Comparison of ENCODE assay signal across 1 cellular context in genomic region chr2:159044804-159045286, GRCh38.
TF ChIP-seq lines count a peak whose summit lies in the region.

No MANE protein-coding gene starts in this region.

TF ChIP-seq in HEK293, 187 proteins besides CTCF, POLR2A, EP300 and RAD21 (continued from another document):
- TF ChIP-seq ZBTB11 (tag by site-specific recombination; conservative IDR thresholded peaks at IDR 0.05; ENCODE audit: low read depth): no peak
- no peak for TF ChIP-seq ZNF707 (tag by site-specific recombination; IDR thresholded peaks at IDR 0.05)
- no peak for TF ChIP-seq SP3 (tag by site-specific recombination; IDR thresholded peaks at IDR 0.05)
- TF ChIP-seq ZNF600 (tag by site-specific recombination; IDR thresholded peaks at IDR 0.05): no peak
- no peak for TF ChIP-seq ZNF2 (tag by site-specific recombination; IDR thresholded peaks at IDR 0.05)
- TF ChIP-seq ZEB2 (tag by site-specific recombination; IDR thresholded peaks at IDR 0.05): no peak
- TF ChIP-seq, protein P1, sequence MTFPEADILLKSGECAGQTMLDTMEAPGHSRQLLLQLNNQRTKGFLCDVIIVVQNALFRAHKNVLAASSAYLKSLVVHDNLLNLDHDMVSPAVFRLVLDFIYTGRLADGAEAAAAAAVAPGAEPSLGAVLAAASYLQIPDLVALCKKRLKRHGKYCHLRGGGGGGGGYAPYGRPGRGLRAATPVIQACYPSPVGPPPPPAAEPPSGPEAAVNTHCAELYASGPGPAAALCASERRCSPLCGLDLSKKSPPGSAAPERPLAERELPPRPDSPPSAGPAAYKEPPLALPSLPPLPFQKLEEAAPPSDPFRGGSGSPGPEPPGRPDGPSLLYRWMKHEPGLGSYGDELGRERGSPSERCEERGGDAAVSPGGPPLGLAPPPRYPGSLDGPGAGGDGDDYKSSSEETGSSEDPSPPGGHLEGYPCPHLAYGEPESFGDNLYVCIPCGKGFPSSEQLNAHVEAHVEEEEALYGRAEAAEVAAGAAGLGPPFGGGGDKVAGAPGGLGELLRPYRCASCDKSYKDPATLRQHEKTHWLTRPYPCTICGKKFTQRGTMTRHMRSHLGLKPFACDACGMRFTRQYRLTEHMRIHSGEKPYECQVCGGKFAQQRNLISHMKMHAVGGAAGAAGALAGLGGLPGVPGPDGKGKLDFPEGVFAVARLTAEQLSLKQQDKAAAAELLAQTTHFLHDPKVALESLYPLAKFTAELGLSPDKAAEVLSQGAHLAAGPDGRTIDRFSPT (tag by site-specific recombination; IDR thresholded peaks at IDR 0.05): no peak
- TF ChIP-seq HOXD13 (CRISPR knock-in tag; IDR thresholded peaks at IDR 0.05; ENCODE audit: borderline replicate concordance): no peak
- no peak for TF ChIP-seq IKZF3 (tag by site-specific recombination; IDR thresholded peaks at IDR 0.05)
- TF ChIP-seq, protein P2, sequence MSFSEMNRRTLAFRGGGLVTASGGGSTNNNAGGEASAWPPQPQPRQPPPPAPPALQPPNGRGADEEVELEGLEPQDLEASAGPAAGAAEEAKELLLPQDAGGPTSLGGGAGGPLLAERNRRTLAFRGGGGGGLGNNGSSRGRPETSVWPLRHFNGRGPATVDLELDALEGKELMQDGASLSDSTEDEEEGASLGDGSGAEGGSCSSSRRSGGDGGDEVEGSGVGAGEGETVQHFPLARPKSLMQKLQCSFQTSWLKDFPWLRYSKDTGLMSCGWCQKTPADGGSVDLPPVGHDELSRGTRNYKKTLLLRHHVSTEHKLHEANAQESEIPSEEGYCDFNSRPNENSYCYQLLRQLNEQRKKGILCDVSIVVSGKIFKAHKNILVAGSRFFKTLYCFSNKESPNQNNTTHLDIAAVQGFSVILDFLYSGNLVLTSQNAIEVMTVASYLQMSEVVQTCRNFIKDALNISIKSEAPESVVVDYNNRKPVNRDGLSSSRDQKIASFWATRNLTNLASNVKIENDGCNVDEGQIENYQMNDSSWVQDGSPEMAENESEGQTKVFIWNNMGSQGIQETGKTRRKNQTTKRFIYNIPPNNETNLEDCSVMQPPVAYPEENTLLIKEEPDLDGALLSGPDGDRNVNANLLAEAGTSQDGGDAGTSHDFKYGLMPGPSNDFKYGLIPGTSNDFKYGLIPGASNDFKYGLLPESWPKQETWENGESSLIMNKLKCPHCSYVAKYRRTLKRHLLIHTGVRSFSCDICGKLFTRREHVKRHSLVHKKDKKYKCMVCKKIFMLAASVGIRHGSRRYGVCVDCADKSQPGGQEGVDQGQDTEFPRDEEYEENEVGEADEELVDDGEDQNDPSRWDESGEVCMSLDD (tag by site-specific recombination; IDR thresholded peaks at IDR 0.05): no peak
- TF ChIP-seq MEIS1 (CRISPR knock-in tag; IDR thresholded peaks at IDR 0.05; ENCODE audit: borderline replicate concordance): no peak
- no peak for TF ChIP-seq ZNF341 (tag by site-specific recombination; IDR thresholded peaks at IDR 0.05; ENCODE audit: low read depth)
- peak; percentile 40; the same call in 1 of the 2 replicates for TF ChIP-seq PRDM10 (tag by site-specific recombination; IDR thresholded peaks at IDR 0.05)
- TF ChIP-seq ZNF362 (tag by site-specific recombination; IDR thresholded peaks at IDR 0.05): no peak
- peak; percentile 54; the same call in 1 of the 2 replicates for TF ChIP-seq ZBTB17 (tag by site-specific recombination; IDR thresholded peaks at IDR 0.05)
- no peak for TF ChIP-seq EGR2 (tag by site-specific recombination; IDR thresholded peaks at IDR 0.05; ENCODE audit: low read depth)
- no peak for TF ChIP-seq ZNF843 (tag by site-specific recombination; IDR thresholded peaks at IDR 0.05)
- TF ChIP-seq ZNF654 (tag by site-specific recombination; IDR thresholded peaks at IDR 0.05; ENCODE audit: low read depth): no peak
- TF ChIP-seq ZNF302 (tag by site-specific recombination; IDR thresholded peaks at IDR 0.05; ENCODE audit: low read depth): no peak
- no peak for TF ChIP-seq ZNF248 (tag by site-specific recombination; IDR thresholded peaks at IDR 0.05)
